2 cellular contexts compared by ENCODE assay signal in the genomic region with DNA sequence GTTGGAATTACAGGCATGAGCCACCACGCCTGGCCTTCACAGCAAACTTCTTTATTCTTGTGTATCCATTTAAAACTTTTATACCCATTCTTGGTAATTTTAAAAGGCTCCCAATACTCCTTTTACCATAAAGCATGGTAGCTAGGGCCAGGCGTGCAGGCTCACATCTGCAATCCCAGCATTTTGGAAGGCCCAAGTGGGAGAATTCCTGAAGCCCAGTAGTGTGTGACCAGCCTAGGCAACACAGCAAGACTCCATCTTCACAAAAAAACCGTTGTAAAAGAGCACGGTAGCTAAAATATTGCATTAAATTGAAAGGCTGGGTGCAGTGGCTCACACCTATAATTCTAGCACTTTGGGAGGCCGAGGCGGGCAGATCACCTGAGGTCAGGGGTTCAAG.
TF ChIP-seq lines count a peak whose summit lies in the region.

No MANE protein-coding gene starts in this region.

TF ChIP-seq in IMR-90, 13 proteins besides CTCF, POLR2A, EP300 and RAD21 (continued from another document):
- TF ChIP-seq, protein P1, sequence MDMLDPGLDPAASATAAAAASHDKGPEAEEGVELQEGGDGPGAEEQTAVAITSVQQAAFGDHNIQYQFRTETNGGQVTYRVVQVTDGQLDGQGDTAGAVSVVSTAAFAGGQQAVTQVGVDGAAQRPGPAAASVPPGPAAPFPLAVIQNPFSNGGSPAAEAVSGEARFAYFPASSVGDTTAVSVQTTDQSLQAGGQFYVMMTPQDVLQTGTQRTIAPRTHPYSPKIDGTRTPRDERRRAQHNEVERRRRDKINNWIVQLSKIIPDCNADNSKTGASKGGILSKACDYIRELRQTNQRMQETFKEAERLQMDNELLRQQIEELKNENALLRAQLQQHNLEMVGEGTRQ (IDR thresholded peaks at IDR 0.05; ENCODE audit: low read depth, low read length), result no peak
- no peak for TF ChIP-seq FOS (IDR thresholded peaks at IDR 0.05; ENCODE audit: low read depth, low read length)
- no peak for TF ChIP-seq RCOR1 (IDR thresholded peaks at IDR 0.05; ENCODE audit: insufficient replicate concordance, low read length)
- TF ChIP-seq MXI1 (IDR thresholded peaks at IDR 0.05; ENCODE audit: borderline replicate concordance, low read depth, low read length), result no peak
- TF ChIP-seq, protein P2, sequence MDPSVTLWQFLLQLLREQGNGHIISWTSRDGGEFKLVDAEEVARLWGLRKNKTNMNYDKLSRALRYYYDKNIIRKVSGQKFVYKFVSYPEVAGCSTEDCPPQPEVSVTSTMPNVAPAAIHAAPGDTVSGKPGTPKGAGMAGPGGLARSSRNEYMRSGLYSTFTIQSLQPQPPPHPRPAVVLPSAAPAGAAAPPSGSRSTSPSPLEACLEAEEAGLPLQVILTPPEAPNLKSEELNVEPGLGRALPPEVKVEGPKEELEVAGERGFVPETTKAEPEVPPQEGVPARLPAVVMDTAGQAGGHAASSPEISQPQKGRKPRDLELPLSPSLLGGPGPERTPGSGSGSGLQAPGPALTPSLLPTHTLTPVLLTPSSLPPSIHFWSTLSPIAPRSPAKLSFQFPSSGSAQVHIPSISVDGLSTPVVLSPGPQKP (IDR thresholded peaks at IDR 0.05; ENCODE audit: borderline replicate concordance, low read depth, low read length), result no peak
- TF ChIP-seq RFX5 (IDR thresholded peaks at IDR 0.05; ENCODE audit: low read depth, low read length), result no peak
- no peak for TF ChIP-seq CHD1 (IDR thresholded peaks at IDR 0.05; ENCODE audit: low read depth, low read length)
- no peak for TF ChIP-seq CEBPB (IDR thresholded peaks at IDR 0.05; ENCODE audit: low read depth, low read length)
- no peak for TF ChIP-seq MAZ (IDR thresholded peaks at IDR 0.05; ENCODE audit: borderline replicate concordance, low read depth, low read length)
- TF ChIP-seq NFE2L2 (IDR thresholded peaks at IDR 0.05; ENCODE audit: low read depth, low read length), result no peak
- TF ChIP-seq MAFK (IDR thresholded peaks at IDR 0.05; ENCODE audit: low read depth, low read length), result no peak
TF ChIP-seq in IMR-90: peak in this region for 0.

TF ChIP-seq in HEK293T, 16 proteins besides CTCF, POLR2A, EP300 and RAD21 (continued from another document):
- TF ChIP-seq ZNF384 (IDR thresholded peaks at IDR 0.05), result no peak
- no peak for TF ChIP-seq FOXK2 (IDR thresholded peaks at IDR 0.05)
- no peak for TF ChIP-seq L3MBTL2 (conservative IDR thresholded peaks at IDR 0.05)
- TF ChIP-seq CTBP1 (IDR thresholded peaks at IDR 0.05; ENCODE audit: borderline replicate concordance), result no peak
- TF ChIP-seq NFRKB (IDR thresholded peaks at IDR 0.05), result no peak
- TF ChIP-seq FOXM1 (IDR thresholded peaks at IDR 0.05; ENCODE audit: borderline replicate concordance), result no peak
- no peak for TF ChIP-seq LEF1 (IDR thresholded peaks at IDR 0.05; ENCODE audit: borderline replicate concordance)
- no peak for TF ChIP-seq TARDBP (IDR thresholded peaks at IDR 0.05)
- TF ChIP-seq SUZ12 (IDR thresholded peaks at IDR 0.05), result no peak
- no peak for TF ChIP-seq SP1 (IDR thresholded peaks at IDR 0.05)
TF ChIP-seq in HEK293T: peak in this region for 0.
